In genomic region chr7:20133803-20134202, GRCh38 we compare ENCODE assay signal across 14 cellular contexts.
A peak's percentile ranks its signal among the peaks of the same experiment; 100 is the strongest.
DNase-seq lines count a peak whose midpoint lies in the region; ATAC-seq and TF ChIP-seq lines count a peak whose summit lies in the region.
"Had no signal": no experiment of that assay in that cellular context is flagged by ENCODE, and none has a peak within 500 bp of the region (broad histone marks: within the 10 kb centered on the region; RNA-seq: fewer than 3 reads in every experiment).

No MANE protein-coding gene starts in this region.

- no peak overlapping the region for H3K4me3 ChIP-seq in GM12865 (ENCODE audit: low read depth, low read length)
- H3K4me3 ChIP-seq: BLaER1 treated with 17β-estradiol and CSF1 and Interleukin-3, amounts not matched to agents 10 nM and 100 nM had no signal

- peak; percentile 21 for DNase-seq in GM12865 (ENCODE audit: low read depth)
- DNase-seq in WTC11 (ENCODE audit: low spot score) = no peak
- DNase-seq in activated T-cell treated with anti-CD3 and anti-CD28 coated beads, Interleukin-2, amount 50 U/mL, for 1 hour = no peak
- DNase-seq: 8988T; CD8-positive, alpha-beta T cell; DMS 273 treated with DMSO at 0.1 percent for 48 hours; DMS53; HCEC 1CT had no signal

- peak overlapping the region; percentile 74 for H3K27ac Mint-ChIP-seq in WTC11
- H3K27ac Mint-ChIP-seq: B cell; CD8-positive, alpha-beta T cell had no signal

- POLR2A ChIA-PET in WTC11 (lab: Charles Lee) = no interaction called here

- no peaks in the 10 kb centered on the region for H3K27me3 Mint-ChIP-seq in WTC11 (ENCODE audit: low read depth)
- H3K27me3 Mint-ChIP-seq: B cell had no signal

- H3K4me1 Mint-ChIP-seq in WTC11 = peaks cover 58% of the 10 kb centered on the region
- H3K4me1 Mint-ChIP-seq: B cell had no signal

- H3K9me3 Mint-ChIP-seq in WTC11 = no peaks in the 10 kb centered on the region
- H3K9me3 Mint-ChIP-seq: CD8-positive, alpha-beta T cell had no signal

- H3K4me3 Mint-ChIP-seq in WTC11 = no peak overlapping the region
- H3K4me3 Mint-ChIP-seq: B cell; CD8-positive, alpha-beta T cell had no signal

- CTCF ChIA-PET in WTC11 (lab: Charles Lee) = interaction anchor here (1.4 kb wide), 1 partner anchor 39 kb away, joined by 4 read pairs; no protein-coding TSS in a partner anchor

- TF ChIP-seq CTCF in GM12865 (IDR thresholded peaks at IDR 0.05; ENCODE audit: insufficient read depth, low read depth, low read length, missing control alignments) (no peak), WTC11 (IDR thresholded peaks at IDR 0.05) (no peak)

- ATAC-seq in HG02870 (IDR thresholded peaks at IDR 0.05; ENCODE audit: unreplicated experiment) (peak; percentile 48), WTC11 (no peak), GM18498 (IDR thresholded peaks at IDR 0.05; ENCODE audit: unreplicated experiment) (no peak), HG03039 (IDR thresholded peaks at IDR 0.05; ENCODE audit: unreplicated experiment) (no peak), HG03175 (IDR thresholded peaks at IDR 0.05; ENCODE audit: unreplicated experiment) (no peak)
- ATAC-seq: CD8-positive, alpha-beta T cell had no signal

- peaks cover 48% of the 10 kb centered on the region for H3K36me3 Mint-ChIP-seq in WTC11
- H3K36me3 Mint-ChIP-seq: CD8-positive, alpha-beta T cell had no signal

TF ChIP-seq in WTC11, 78 proteins besides CTCF, POLR2A, EP300 and RAD21 (continues in another document):
- TF ChIP-seq ZNF532 (CRISPR knock-in tag; IDR thresholded peaks at IDR 0.05; ENCODE audit: borderline replicate concordance) = no peak
- no peak for TF ChIP-seq RORB (CRISPR knock-in tag; IDR thresholded peaks at IDR 0.05)
- no peak for TF ChIP-seq ATF1 (CRISPR knock-in tag; IDR thresholded peaks at IDR 0.05)
- no peak for TF ChIP-seq SMAD3 (CRISPR knock-in tag; IDR thresholded peaks at IDR 0.05; ENCODE audit: borderline replicate concordance)
- no peak for TF ChIP-seq AR (CRISPR knock-in tag; IDR thresholded peaks at IDR 0.05)
- no peak for TF ChIP-seq PRDM15 (CRISPR knock-in tag; IDR thresholded peaks at IDR 0.05)
- no peak for TF ChIP-seq TP53 (CRISPR knock-in tag; IDR thresholded peaks at IDR 0.05)
- TF ChIP-seq MYBL2 (CRISPR knock-in tag; IDR thresholded peaks at IDR 0.05) = no peak
- TF ChIP-seq JUN (CRISPR knock-in tag; IDR thresholded peaks at IDR 0.05) = no peak
- TF ChIP-seq IRF2 (CRISPR knock-in tag; IDR thresholded peaks at IDR 0.05; ENCODE audit: borderline replicate concordance, low read depth) = no peak
- TF ChIP-seq CBFB (CRISPR knock-in tag; IDR thresholded peaks at IDR 0.05; ENCODE audit: low read depth) = no peak
- TF ChIP-seq IRF1 (CRISPR knock-in tag; IDR thresholded peaks at IDR 0.05) = no peak
- no peak for TF ChIP-seq GABPB1 (CRISPR knock-in tag; IDR thresholded peaks at IDR 0.05)
- TF ChIP-seq NR2C2 (CRISPR knock-in tag; IDR thresholded peaks at IDR 0.05) = no peak
- TF ChIP-seq ZNF512 (CRISPR knock-in tag; IDR thresholded peaks at IDR 0.05; ENCODE audit: borderline replicate concordance) = no peak
